30 cellular contexts compared by ENCODE assay signal in genomic region chr20:7682916-7683315, GRCh38.
"Had no signal": no experiment of that assay in that cellular context is flagged by ENCODE, and none has a peak within 500 bp of the region (broad histone marks: within the 10 kb centered on the region; RNA-seq: fewer than 3 reads in every experiment).

No MANE protein-coding gene starts in this region.

- H3K27ac ChIP-seq: left lung, lower lobe of right lung, pancreas, prostate gland, skin epidermis, stomach, testis, thyroid gland, transverse colon, upper lobe of left lung, vagina had no signal

- ATAC-seq: left colon; left lung; lower lobe of right lung; naive thymus-derived CD8-positive, alpha-beta T cell; pancreas; right cardiac atrium; sciatic nerve; stimulated activated naive B cell treated with anti-CD40 and anti-IgM and Interleukin-4, amounts not matched to agents 10 μg/mL and 1 μg/mL and 100 μg/mL, for 72 hours; stimulated activated naive CD8-positive, alpha-beta T cell treated with anti-CD3 and anti-CD28 coated beads, Interleukin-15, Interleukin-2, amounts not matched to agents 100 U/mL and 50 U/mL, for 24 hours had no signal

- H3K9me3 ChIP-seq: left lung, lower lobe of right lung, pancreas, prostate gland, stomach, testis, thyroid gland, transverse colon, upper lobe of left lung, vagina had no signal

- H3K4me1 ChIP-seq: left lung, lower lobe of right lung, pancreas, prostate gland, stomach, testis, thyroid gland, transverse colon, upper lobe of left lung, vagina had no signal

- H3K27me3 ChIP-seq: left lung, pancreas, stomach, testis, thyroid gland, transverse colon, upper lobe of left lung, vagina had no signal

- DNase-seq: kidney glomerular epithelial cell; left colon; left lung; lower lobe of right lung; mammary epithelial cell; mesenchymal stem cell; naive thymus-derived CD8-positive, alpha-beta T cell; nucleus accumbens; pancreas; posterior cingulate gyrus; retina; right cardiac atrium; stimulated activated CD4-positive, alpha-beta T cell treated with anti-CD3 and anti-CD28 coated beads, Interleukin-12 subunit alpha, Interleukin-12 subunit beta, amount 100 ng/mL, for 4 hours; stimulated activated CD4-positive, alpha-beta T cell treated with anti-CD3 and anti-CD28 coated beads, Interleukin-15, amount 100 ng/mL, for 24 hours; stimulated activated CD4-positive, alpha-beta T cell treated with anti-CD3 and anti-CD28 coated beads, Interleukin-2, amount 100 ng/mL, for 24 hours; stimulated activated CD4-positive, alpha-beta T cell treated with anti-CD3 and anti-CD28 coated beads, Interleukin-4, amount 100 ng/mL, for 1 hour; stimulated activated naive B cell treated with anti-CD40 and anti-IgM and Interleukin-4, amounts not matched to agents 10 μg/mL and 1 μg/mL and 100 μg/mL, for 72 hours; stimulated activated naive CD8-positive, alpha-beta T cell treated with anti-CD3 and anti-CD28 coated beads, Interleukin-15, Interleukin-2, amounts not matched to agents 100 U/mL and 50 U/mL, for 24 hours; stomach; testis; thyroid gland; transverse colon; upper lobe of left lung had no signal

- H3K4me3 ChIP-seq: left lung, lower lobe of right lung, pancreas, prostate gland, skin epidermis, stomach, testis, thyroid gland, transverse colon, upper lobe of left lung, vagina had no signal

- FAIRE-seq: keratinocyte, pancreas had no signal

- H3K9me3 Mint-ChIP-seq: nephron had no signal

- H3K27ac Mint-ChIP-seq: naive thymus-derived CD8-positive, alpha-beta T cell; nephron; stimulated activated naive B cell treated with anti-CD40 and anti-IgM and Interleukin-4, amounts not matched to agents 10 μg/mL and 1 μg/mL and 100 μg/mL, for 72 hours had no signal

- H3K36me3 Mint-ChIP-seq: naive thymus-derived CD8-positive, alpha-beta T cell; stimulated activated naive B cell treated with anti-CD40 and anti-IgM and Interleukin-4, amounts not matched to agents 10 μg/mL and 1 μg/mL and 100 μg/mL, for 72 hours had no signal

- H3K27me3 Mint-ChIP-seq: naive thymus-derived CD8-positive, alpha-beta T cell; stimulated activated naive B cell treated with anti-CD40 and anti-IgM and Interleukin-4, amounts not matched to agents 10 μg/mL and 1 μg/mL and 100 μg/mL, for 72 hours had no signal

- H3K36me3 ChIP-seq: left lung, lower lobe of right lung, pancreas, prostate gland, stomach, thyroid gland, transverse colon, upper lobe of left lung, vagina had no signal

- H3K4me1 Mint-ChIP-seq: naive thymus-derived CD8-positive, alpha-beta T cell; nephron; neural crest cell; stimulated activated naive B cell treated with anti-CD40 and anti-IgM and Interleukin-4, amounts not matched to agents 10 μg/mL and 1 μg/mL and 100 μg/mL, for 72 hours had no signal

- H3K4me3 Mint-ChIP-seq: naive thymus-derived CD8-positive, alpha-beta T cell; nephron; neural crest cell; stimulated activated naive B cell treated with anti-CD40 and anti-IgM and Interleukin-4, amounts not matched to agents 10 μg/mL and 1 μg/mL and 100 μg/mL, for 72 hours had no signal
